In the genomic region with DNA sequence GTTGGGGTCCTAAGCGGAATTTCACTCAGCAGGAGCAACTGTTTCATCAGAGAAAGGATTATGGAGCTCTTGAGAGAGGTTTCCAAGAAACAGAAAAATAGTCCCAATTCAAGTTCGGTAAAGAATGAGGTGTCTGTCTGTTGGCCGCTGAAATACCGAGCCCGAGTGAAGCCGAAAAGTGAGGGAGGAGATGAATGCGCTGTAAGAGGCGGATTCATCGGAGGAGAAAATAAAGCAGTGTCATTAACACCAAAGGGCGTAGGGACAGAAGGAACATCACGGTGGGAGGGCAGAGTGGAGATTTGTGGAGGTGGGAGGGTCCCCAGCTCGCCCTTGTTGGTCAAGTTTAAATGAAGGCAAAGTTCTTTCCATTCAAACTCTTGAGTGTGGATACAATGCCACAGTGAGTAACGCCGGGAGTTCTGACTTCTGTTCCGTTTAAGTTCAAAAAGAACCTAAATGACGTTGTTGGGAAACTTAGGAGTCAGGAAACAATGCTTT, we compare ENCODE assay signal across 19 cellular contexts. TPM values are rescaled to one million over a fixed set of nuclear protein-coding genes. Genes with fewer than 3 reads are reported as not detected.
DNase-seq lines count a peak whose midpoint lies in the region; ATAC-seq, FAIRE-seq and TF ChIP-seq lines count a peak whose summit lies in the region.
"Had no signal": no experiment of that assay in that cellular context is flagged by ENCODE, and none has a peak within 500 bp of the region (broad histone marks: within the 10 kb centered on the region; RNA-seq: fewer than 3 reads in every experiment).

No MANE protein-coding gene starts in this region.

- no peaks in the 10 kb centered on the region for H3K9me3 ChIP-seq in kidney (ENCODE audit: control insufficient read depth in 1 of 2, low read length in 2 of 2)
- no peaks in the 10 kb centered on the region for H3K9me3 ChIP-seq in mucosa of descending colon
- H3K9me3 ChIP-seq: left ventricle myocardium inferior had no signal

- H3K9ac ChIP-seq in kidney (ENCODE audit: low read length in 2 of 2) = no peak overlapping the region

- CTCF ChIA-PET in WTC11 (lab: Charles Lee) = interaction anchor here (0.6 to 3.7 kb wide), 5 partner anchors 12 to 310 kb away, joined by 3 to 25 read pairs (median 3); no protein-coding TSS in a partner anchor

- FAIRE-seq in G401.6 (lab: Jason Lieb, UNC) = peak; percentile 99
- FAIRE-seq in kidney (lab: Jason Lieb, UNC) = no peak

- H3K27ac ChIP-seq in kidney (ENCODE audit: low read depth in 2 of 2, low read length in 2 of 2) = no peak overlapping the region
- H3K27ac ChIP-seq: left ventricle myocardium inferior, skin epidermis had no signal

- no peaks in the 10 kb centered on the region for H3K36me3 ChIP-seq in kidney (ENCODE audit: control insufficient read depth in 1 of 2, insufficient read depth in 2 of 2, low read length in 2 of 2)
- no peaks in the 10 kb centered on the region for H3K36me3 ChIP-seq in mucosa of descending colon (ENCODE audit: low read depth)
- H3K36me3 ChIP-seq: left ventricle myocardium inferior had no signal

- H3K4me3 ChIP-seq in kidney (ENCODE audit: low read length in 2 of 2) (peak overlapping the region; percentile 22 to 23), retinal pigment epithelial cell (ENCODE audit: low read length) (peak overlapping the region; percentile 9), mucosa of descending colon (no peak overlapping the region)
- H3K4me3 ChIP-seq: left ventricle myocardium inferior, skin epidermis had no signal

- intact Hi-C loops in kidney (cut with DNase I) (no loop called here), mucosa of descending colon (cut with DNase I, micrococcal nuclease) (no loop called here)

- H3K9me3 Mint-ChIP-seq in WTC11 = peaks cover under 1% of the 10 kb centered on the region; the same call in 1 of the 2 replicates
- H3K9me3 Mint-ChIP-seq: CD8-positive, alpha-beta memory T cell; naive thymus-derived CD4-positive, alpha-beta T cell; stimulated activated effector memory CD8-positive, alpha-beta T cell treated with anti-CD3 and anti-CD28 coated beads, Interleukin-12 subunit alpha, Interleukin-12 subunit beta, amount 100 ng/mL, for 72 hours had no signal

- DNase-seq in WTC11 (ENCODE audit: low spot score) (no peak), kidney (no peak), retinal pigment epithelial cell (ENCODE audit: low read depth) (no peak), mucosa of descending colon (no peak), NCI-H1930 (lab: John Stamatoyannopoulos, UW) (no peak), NCI-H524 treated with DMSO at 0.1 percent for 48 hours (lab: John Stamatoyannopoulos, UW) (no peak)
- DNase-seq: ACHN; activated CD8-positive, alpha-beta memory T cell treated with anti-CD3 and anti-CD28 coated beads, Interleukin-2, amount 10 ng/mL, durations not matched to agents 7 days and 5 days; activated gamma-delta T cell treated with Interleukin-2 at 50 U/mL for 16 hours; CD8-positive, alpha-beta memory T cell; GDM1; left ventricle myocardium inferior; naive thymus-derived CD4-positive, alpha-beta T cell; NCI-H2029 treated with DMSO at 0.1 percent for 48 hours; NCI-H774 had no signal

- no peak overlapping the region for H3K4me3 Mint-ChIP-seq in WTC11
- H3K4me3 Mint-ChIP-seq: activated CD8-positive, alpha-beta memory T cell treated with anti-CD3 and anti-CD28 coated beads, Interleukin-2, amount 10 ng/mL, durations not matched to agents 7 days and 5 days; CD8-positive, alpha-beta memory T cell; naive thymus-derived CD4-positive, alpha-beta T cell; stimulated activated effector memory CD8-positive, alpha-beta T cell treated with anti-CD3 and anti-CD28 coated beads, Interleukin-12 subunit alpha, Interleukin-12 subunit beta, amount 100 ng/mL, for 72 hours had no signal

- H3K27ac Mint-ChIP-seq in WTC11 = peak overlapping the region; percentile 13; the same call in 1 of the 2 replicates
- H3K27ac Mint-ChIP-seq: activated CD8-positive, alpha-beta memory T cell treated with anti-CD3 and anti-CD28 coated beads, Interleukin-2, amount 10 ng/mL, durations not matched to agents 7 days and 5 days; naive thymus-derived CD4-positive, alpha-beta T cell; stimulated activated effector memory CD8-positive, alpha-beta T cell treated with anti-CD3 and anti-CD28 coated beads, Interleukin-12 subunit alpha, Interleukin-12 subunit beta, amount 100 ng/mL, for 72 hours had no signal

- peak; percentile 43; the same call in 1 of the 2 replicates for ATAC-seq in WTC11
- ATAC-seq in mucosa of descending colon = no peak
- ATAC-seq in GM21786 (IDR thresholded peaks at IDR 0.05; ENCODE audit: unreplicated experiment) = no peak
- ATAC-seq: activated CD8-positive, alpha-beta memory T cell treated with anti-CD3 and anti-CD28 coated beads, Interleukin-2, amount 10 ng/mL, durations not matched to agents 7 days and 5 days; naive thymus-derived CD4-positive, alpha-beta T cell; stimulated activated effector memory CD8-positive, alpha-beta T cell treated with anti-CD3 and anti-CD28 coated beads, Interleukin-12 subunit alpha, Interleukin-12 subunit beta, amount 100 ng/mL, for 72 hours had no signal

- H3K4me1 ChIP-seq in kidney (ENCODE audit: control insufficient read depth in 1 of 2, insufficient read depth in 1 of 2, low read depth in 1 of 2, low read length in 2 of 2) (no peaks in the 10 kb centered on the region), mucosa of descending colon (ENCODE audit: low read depth) (no peaks in the 10 kb centered on the region)

- POLR2A ChIA-PET in WTC11 (lab: Charles Lee) = no interaction called here

- H3K4me1 Mint-ChIP-seq in WTC11 = peaks cover 15% of the 10 kb centered on the region
- H3K4me1 Mint-ChIP-seq: activated CD8-positive, alpha-beta memory T cell treated with anti-CD3 and anti-CD28 coated beads, Interleukin-2, amount 10 ng/mL, durations not matched to agents 7 days and 5 days; CD8-positive, alpha-beta memory T cell; stimulated activated effector memory CD8-positive, alpha-beta T cell treated with anti-CD3 and anti-CD28 coated beads, Interleukin-12 subunit alpha, Interleukin-12 subunit beta, amount 100 ng/mL, for 72 hours had no signal

- no peaks in the 10 kb centered on the region for H3K27me3 Mint-ChIP-seq in WTC11 (ENCODE audit: low read depth)

- TF ChIP-seq CTCF in WTC11 (IDR thresholded peaks at IDR 0.05) (no peak), kidney (IDR thresholded peaks at IDR 0.05; ENCODE audit: borderline replicate concordance, extremely low read depth, insufficient read depth) (no peak), retinal pigment epithelial cell (conservative IDR thresholded peaks at IDR 0.05; ENCODE audit: low read depth, low read length) (no peak), mucosa of descending colon (IDR thresholded peaks at IDR 0.05) (no peak)

- H3K36me3 Mint-ChIP-seq in WTC11 = no peaks in the 10 kb centered on the region
- H3K36me3 Mint-ChIP-seq: activated CD8-positive, alpha-beta memory T cell treated with anti-CD3 and anti-CD28 coated beads, Interleukin-2, amount 10 ng/mL, durations not matched to agents 7 days and 5 days; CD8-positive, alpha-beta memory T cell; naive thymus-derived CD4-positive, alpha-beta T cell; stimulated activated effector memory CD8-positive, alpha-beta T cell treated with anti-CD3 and anti-CD28 coated beads, Interleukin-12 subunit alpha, Interleukin-12 subunit beta, amount 100 ng/mL, for 72 hours had no signal

TF ChIP-seq in WTC11, 78 proteins besides CTCF, POLR2A, EP300 and RAD21 (continues in another document):
- TF ChIP-seq PRRX2 (CRISPR knock-in tag; IDR thresholded peaks at IDR 0.05) (no peak), NR1H2 (CRISPR knock-in tag; IDR thresholded peaks at IDR 0.05) (no peak), GTF2I (CRISPR knock-in tag; conservative IDR thresholded peaks at IDR 0.05) (no peak), GRHL2 (CRISPR knock-in tag; IDR thresholded peaks at IDR 0.05; ENCODE audit: insufficient replicate concordance, severe bottlenecking) (no peak), ZNF423 (CRISPR knock-in tag; IDR thresholded peaks at IDR 0.05) (no peak), KAT7 (CRISPR knock-in tag; IDR thresholded peaks at IDR 0.05; ENCODE audit: borderline replicate concordance) (no peak), TEAD4 (CRISPR knock-in tag; IDR thresholded peaks at IDR 0.05) (no peak), CREM (CRISPR knock-in tag; IDR thresholded peaks at IDR 0.05) (no peak), ZNF317 (CRISPR knock-in tag; IDR thresholded peaks at IDR 0.05; ENCODE audit: borderline replicate concordance, low read depth) (no peak)
- TF ChIP-seq, protein P1, sequence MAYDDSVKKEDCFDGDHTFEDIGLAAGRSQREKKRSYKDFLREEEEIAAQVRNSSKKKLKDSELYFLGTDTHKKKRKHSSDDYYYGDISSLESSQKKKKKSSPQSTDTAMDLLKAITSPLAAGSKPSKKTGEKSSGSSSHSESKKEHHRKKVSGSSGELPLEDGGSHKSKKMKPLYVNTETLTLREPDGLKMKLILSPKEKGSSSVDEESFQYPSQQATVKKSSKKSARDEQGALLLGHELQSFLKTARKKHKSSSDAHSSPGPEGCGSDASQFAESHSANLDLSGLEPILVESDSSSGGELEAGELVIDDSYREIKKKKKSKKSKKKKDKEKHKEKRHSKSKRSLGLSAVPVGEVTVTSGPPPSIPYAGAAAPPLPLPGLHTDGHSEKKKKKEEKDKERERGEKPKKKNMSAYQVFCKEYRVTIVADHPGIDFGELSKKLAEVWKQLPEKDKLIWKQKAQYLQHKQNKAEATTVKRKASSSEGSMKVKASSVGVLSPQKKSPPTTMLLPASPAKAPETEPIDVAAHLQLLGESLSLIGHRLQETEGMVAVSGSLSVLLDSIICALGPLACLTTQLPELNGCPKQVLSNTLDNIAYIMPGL (CRISPR knock-in tag; IDR thresholded peaks at IDR 0.05) = no peak
- TF ChIP-seq, protein P2, sequence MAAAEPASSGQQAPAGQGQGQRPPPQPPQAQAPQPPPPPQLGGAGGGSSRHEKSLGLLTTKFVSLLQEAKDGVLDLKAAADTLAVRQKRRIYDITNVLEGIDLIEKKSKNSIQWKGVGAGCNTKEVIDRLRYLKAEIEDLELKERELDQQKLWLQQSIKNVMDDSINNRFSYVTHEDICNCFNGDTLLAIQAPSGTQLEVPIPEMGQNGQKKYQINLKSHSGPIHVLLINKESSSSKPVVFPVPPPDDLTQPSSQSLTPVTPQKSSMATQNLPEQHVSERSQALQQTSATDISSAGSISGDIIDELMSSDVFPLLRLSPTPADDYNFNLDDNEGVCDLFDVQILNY (CRISPR knock-in tag; IDR thresholded peaks at IDR 0.05) = no peak

RNA-seq across cellular contexts. Expression of a gene that starts 15.7 kb away (rescaled TPM):
- total RNA-seq in WTC11 (2021) = 2.0 to 2.3 TPM (median 2.3 TPM) in 3 replicates
- 1.8 TPM for total RNA-seq in kidney
- 9.2 TPM for polyA plus RNA-seq in kidney (ENCODE audit: insufficient read depth, low read depth, low replicate concordance)
- 1 to 10 TPM in 1 of 3 donors, under 1 TPM in 1, not detected in 1; 0.55 to 3.9 TPM for total RNA-seq in mucosa of descending colon
